ENCODE assay signal across 9 cellular contexts in genomic region chr14:90816686-90817436, GRCh38. TPM values are rescaled to one million over a fixed set of nuclear protein-coding genes. Genes with fewer than 3 reads are reported as not detected.
DNase-seq lines count a peak whose midpoint lies in the region; ATAC-seq and TF ChIP-seq lines count a peak whose summit lies in the region.
"Had no signal": no experiment of that assay in that cellular context is flagged by ENCODE, and none has a peak within 500 bp of the region (broad histone marks: within the 10 kb centered on the region; RNA-seq: fewer than 3 reads in every experiment).

No MANE protein-coding gene starts in this region.

- no peaks in the 10 kb centered on the region for H3K36me3 Mint-ChIP-seq in T-helper 2 cell treated with Interferon-gamma antibody and Interleukin-4, amounts not matched to agents 5 μg/mL and 100 μg/mL, for 36 hours (ENCODE audit: low read depth)
- H3K36me3 Mint-ChIP-seq in immature natural killer cell, result no peaks in the 10 kb centered on the region

- no peak for DNase-seq in T-helper 2 cell treated with Interferon-gamma antibody and Interleukin-4, amounts not matched to agents 5 μg/mL and 100 μg/mL, for 36 hours (ENCODE audit: low spot score)
- no peak for DNase-seq in T-helper 2 cell
- no peak for DNase-seq in astrocyte of the spinal cord (ENCODE audit: low read depth, low spot score)
- no peak for DNase-seq in immature natural killer cell
- no peak for DNase-seq in stimulated activated naive CD8-positive, alpha-beta T cell treated with anti-CD3 and anti-CD28 coated beads, Interleukin-15, amount 100 ng/mL, for 72 hours
- DNase-seq in SKM-1 treated with dmso at 0.1 percent for 144 hours (lab: John Stamatoyannopoulos, UW; ENCODE audit: unreplicated experiment), result no peak
- DNase-seq in RKO (ENCODE audit: low spot score), result no peak
- DNase-seq: NCI-H748 treated with DMSO at 0.1 percent for 48 hours had no signal

- no peak for TF ChIP-seq CTCF in astrocyte of the spinal cord (IDR thresholded peaks at IDR 0.05; ENCODE audit: low read depth, low read length)

- peaks cover 38% of the 10 kb centered on the region for H3K27me3 Mint-ChIP-seq in T-helper 2 cell treated with Interferon-gamma antibody and Interleukin-4, amounts not matched to agents 5 μg/mL and 100 μg/mL, for 36 hours (ENCODE audit: low read depth)
- H3K27me3 Mint-ChIP-seq in immature natural killer cell (ENCODE audit: low read depth in 3 of 3), result peaks cover 0 to 9% (median 5%) of the 10 kb centered on the region in 3 donors
- H3K27me3 Mint-ChIP-seq in stimulated activated naive CD8-positive, alpha-beta T cell treated with anti-CD3 and anti-CD28 coated beads, Interleukin-15, amount 100 ng/mL, for 72 hours, result peaks cover 39% of the 10 kb centered on the region

- H3K9me3 Mint-ChIP-seq in T-helper 2 cell treated with Interferon-gamma antibody and Interleukin-4, amounts not matched to agents 5 μg/mL and 100 μg/mL, for 36 hours, result no peaks in the 10 kb centered on the region
- H3K9me3 Mint-ChIP-seq in immature natural killer cell, result no peaks in the 10 kb centered on the region
- H3K9me3 Mint-ChIP-seq in stimulated activated naive CD8-positive, alpha-beta T cell treated with anti-CD3 and anti-CD28 coated beads, Interleukin-15, amount 100 ng/mL, for 72 hours, result no peaks in the 10 kb centered on the region

- in situ Hi-C loops in astrocyte of the spinal cord (cut with HindIII; ENCODE audit: low sequenced_read_pairs), result no loop called here

- H3K4me1 Mint-ChIP-seq in T-helper 2 cell treated with Interferon-gamma antibody and Interleukin-4, amounts not matched to agents 5 μg/mL and 100 μg/mL, for 36 hours (ENCODE audit: low read depth), result peaks cover 9% of the 10 kb centered on the region
- H3K4me1 Mint-ChIP-seq in immature natural killer cell, result peaks cover 17 to 24% of the 10 kb centered on the region in 2 donors
- H3K4me1 Mint-ChIP-seq in stimulated activated naive CD8-positive, alpha-beta T cell treated with anti-CD3 and anti-CD28 coated beads, Interleukin-15, amount 100 ng/mL, for 72 hours, result peaks cover 14% of the 10 kb centered on the region

- no peak overlapping the region for H3K27ac Mint-ChIP-seq in T-helper 2 cell treated with Interferon-gamma antibody and Interleukin-4, amounts not matched to agents 5 μg/mL and 100 μg/mL, for 36 hours
- H3K27ac Mint-ChIP-seq in immature natural killer cell, result no peak overlapping the region
- no peak overlapping the region for H3K27ac Mint-ChIP-seq in stimulated activated naive CD8-positive, alpha-beta T cell treated with anti-CD3 and anti-CD28 coated beads, Interleukin-15, amount 100 ng/mL, for 72 hours

- ATAC-seq in stimulated activated naive CD8-positive, alpha-beta T cell treated with anti-CD3 and anti-CD28 coated beads, Interleukin-15, amount 100 ng/mL, for 72 hours, result peak; percentile 1
- no peak for ATAC-seq in HG03565 (IDR thresholded peaks at IDR 0.05; ENCODE audit: unreplicated experiment)

- H3K4me3 ChIP-seq in astrocyte of the spinal cord (ENCODE audit: low read depth, low read length), result peak overlapping the region; percentile 24

- peak overlapping the region; percentile 56 for H3K4me3 Mint-ChIP-seq in T-helper 2 cell treated with Interferon-gamma antibody and Interleukin-4, amounts not matched to agents 5 μg/mL and 100 μg/mL, for 36 hours
- peak overlapping the region; percentile 44 to 65 (median 58) for H3K4me3 Mint-ChIP-seq in immature natural killer cell
- peak overlapping the region; percentile 56 to 71 for H3K4me3 Mint-ChIP-seq in stimulated activated naive CD8-positive, alpha-beta T cell treated with anti-CD3 and anti-CD28 coated beads, Interleukin-15, amount 100 ng/mL, for 72 hours

RNA-seq across cellular contexts. Expression of gene TTC7B, which starts 0.6 kb away (rescaled TPM):
- 1 to 10 TPM in 2 of 3 donors, not detected in 1; 1.0 to 1.1 TPM for polyA plus RNA-seq in immature natural killer cell
